Comparison of ENCODE assay signal across 22 cellular contexts in the genomic region with DNA sequence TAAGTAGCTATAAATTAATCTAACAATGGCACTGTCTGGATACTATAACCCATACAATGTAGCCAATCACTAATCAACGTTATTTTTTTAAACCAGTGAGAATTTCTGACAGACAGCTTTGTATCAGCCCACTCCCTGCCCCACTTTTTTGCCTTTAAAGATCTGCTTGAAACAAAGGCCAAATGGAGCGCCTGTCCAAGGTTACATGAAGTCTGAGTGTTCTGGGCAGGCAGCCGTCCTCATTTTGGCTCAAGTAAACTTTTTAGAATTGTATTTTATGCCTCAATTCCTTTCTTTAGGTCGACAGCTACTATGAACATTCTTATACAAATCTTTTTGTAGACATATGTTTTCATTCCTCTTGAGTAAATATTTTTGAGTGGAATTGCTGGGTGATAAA.
"Had no signal": no experiment of that assay in that cellular context is flagged by ENCODE, and none has a peak within 500 bp of the region (broad histone marks: within the 10 kb centered on the region; RNA-seq: fewer than 3 reads in every experiment).

No MANE protein-coding gene starts in this region.

- H3K4me1 ChIP-seq: uterus had no signal

- ATAC-seq: naive thymus-derived CD4-positive, alpha-beta T cell; natural killer cell; pancreas; right cardiac atrium; sciatic nerve; stimulated activated memory B cell treated with anti-CD40 and anti-IgM and Interleukin-4, amounts not matched to agents 10 μg/mL and 1 μg/mL and 100 μg/mL, for 72 hours; upper lobe of right lung had no signal

- FAIRE-seq: pancreas had no signal

- H3K27me3 ChIP-seq: neutrophil, pancreas, spleen, stomach, tibial artery, transverse colon, upper lobe of right lung, uterus had no signal

- DNase-seq: naive thymus-derived CD4-positive, alpha-beta T cell; natural killer cell; pancreas; right cardiac atrium; spleen; stimulated activated CD4-positive, alpha-beta T cell treated with anti-CD3 and anti-CD28 coated beads, Interleukin-12 subunit alpha, Interleukin-12 subunit beta, amount 100 ng/mL, for 4 hours; stimulated activated CD4-positive, alpha-beta T cell treated with anti-CD3 and anti-CD28 coated beads, Interleukin-1b, Interleukin-23, amount 100 ng/mL, for 48 hours; stimulated activated CD4-positive, alpha-beta T cell treated with anti-CD3 and anti-CD28 coated beads, Interleukin-4, amount 100 ng/mL, for 1 hour; stimulated activated CD4-positive, alpha-beta T cell treated with anti-CD3 and anti-CD28 coated beads, Interleukin-4, amount 100 ng/mL, for 4 hours; stimulated activated CD8-positive, alpha-beta memory T cell treated with anti-CD3 and anti-CD28 coated beads, Interleukin-4, amount 100 ng/mL, for 48 hours; stimulated activated naive CD4-positive, alpha-beta T cell; stomach; tibial artery; transverse colon; upper lobe of right lung; uterus had no signal

- H3K27ac ChIP-seq: neutrophil, pancreas, prostate gland, skin epidermis, spleen, stomach, tibial artery, transverse colon, upper lobe of right lung, uterus had no signal

- H3K36me3 ChIP-seq: neutrophil, prostate gland, upper lobe of right lung, uterus had no signal

- H3K4me3 ChIP-seq: pancreas, prostate gland, skin epidermis, smooth muscle cell, spleen, stomach, tibial artery, transverse colon, upper lobe of right lung, uterus had no signal

- H3K9me3 ChIP-seq: neutrophil, pancreas, prostate gland, upper lobe of right lung had no signal
